In the genomic region with DNA sequence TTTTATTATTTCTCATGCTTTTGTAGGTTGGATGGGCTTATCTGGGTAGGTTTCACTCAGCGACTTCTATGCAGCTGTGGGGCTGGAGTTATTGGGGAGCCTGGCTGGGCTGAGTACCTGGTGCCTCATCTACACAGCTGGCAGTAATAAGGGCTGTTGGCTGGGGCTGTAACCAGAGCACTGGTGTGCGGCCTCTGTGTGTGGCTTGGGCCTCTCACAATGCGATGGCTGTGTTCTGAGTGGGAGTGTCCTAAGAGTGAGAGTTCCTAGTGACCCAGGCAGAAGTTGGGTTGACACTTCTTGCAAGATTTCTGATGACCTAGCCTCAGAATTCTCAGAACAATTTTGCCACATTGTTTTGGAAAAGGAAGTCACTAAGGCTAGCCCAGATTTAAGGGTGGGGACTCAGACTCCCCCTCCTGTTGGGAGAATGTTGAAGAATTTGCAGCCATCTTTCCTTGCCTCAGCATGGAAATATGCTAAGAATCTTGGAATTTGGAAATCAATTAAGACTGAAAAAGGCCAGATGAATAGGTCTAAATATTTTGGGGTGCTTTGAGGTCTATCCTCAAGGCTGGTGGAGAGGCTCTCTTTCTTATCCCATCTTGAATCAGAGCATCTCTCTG, we compare ENCODE assay signal across 20 cellular contexts.
A peak's percentile ranks its signal among the peaks of the same experiment; 100 is the strongest.
DNase-seq lines count a peak whose midpoint lies in the region; ATAC-seq and TF ChIP-seq lines count a peak whose summit lies in the region.
"Had no signal": no experiment of that assay in that cellular context is flagged by ENCODE, and none has a peak within 500 bp of the region (broad histone marks: within the 10 kb centered on the region; RNA-seq: fewer than 3 reads in every experiment).

No MANE protein-coding gene starts in this region.

- POLR2A ChIA-PET in WTC11 (lab: Charles Lee) = no interaction called here

- H3K27me3 ChIP-seq in gastroesophageal sphincter = no peaks in the 10 kb centered on the region
- H3K27me3 ChIP-seq: BLaER1 had no signal

- no peaks in the 10 kb centered on the region for H3K27me3 Mint-ChIP-seq in WTC11 (ENCODE audit: low read depth)
- H3K27me3 Mint-ChIP-seq in stimulated activated naive B cell treated with anti-CD40 and anti-IgM and Interleukin-4, amounts not matched to agents 10 μg/mL and 1 μg/mL and 100 μg/mL, for 72 hours = peaks cover 0 to 10% of the 10 kb centered on the region in 2 donors
- H3K27me3 Mint-ChIP-seq: CD4-positive, alpha-beta T cell had no signal

- H3K9me3 Mint-ChIP-seq in WTC11 = peaks cover 3% of the 10 kb centered on the region
- H3K9me3 Mint-ChIP-seq in stimulated activated naive B cell treated with anti-CD40 and anti-IgM and Interleukin-4, amounts not matched to agents 10 μg/mL and 1 μg/mL and 100 μg/mL, for 72 hours = peaks cover 0 to 2% of the 10 kb centered on the region in 2 donors
- H3K9me3 Mint-ChIP-seq: CD4-positive, alpha-beta T cell had no signal

- no peaks in the 10 kb centered on the region for H3K36me3 Mint-ChIP-seq in WTC11
- H3K36me3 Mint-ChIP-seq in stimulated activated naive B cell treated with anti-CD40 and anti-IgM and Interleukin-4, amounts not matched to agents 10 μg/mL and 1 μg/mL and 100 μg/mL, for 72 hours = no peaks in the 10 kb centered on the region

- H3K4me1 ChIP-seq in gastroesophageal sphincter = peaks cover 0 to 11% (median 0%) of the 10 kb centered on the region in 3 donors
- H3K4me1 ChIP-seq: BLaER1 had no signal

- 83 to 100% methylated on average over 1 of the region's 3 CpGs for WGBS in gastroesophageal sphincter (ENCODE audit: low coverage in 1 of 2), 2 donors

- TF ChIP-seq EP300 in gastroesophageal sphincter (IDR thresholded peaks at IDR 0.05) = no peak

- H3K27ac Mint-ChIP-seq in WTC11 = no peak overlapping the region
- H3K27ac Mint-ChIP-seq in stimulated activated naive B cell treated with anti-CD40 and anti-IgM and Interleukin-4, amounts not matched to agents 10 μg/mL and 1 μg/mL and 100 μg/mL, for 72 hours = no peak overlapping the region
- H3K27ac Mint-ChIP-seq: CD4-positive, alpha-beta T cell had no signal

- H3K4me3 Mint-ChIP-seq in WTC11 = no peak overlapping the region
- no peak overlapping the region for H3K4me3 Mint-ChIP-seq in stimulated activated naive B cell treated with anti-CD40 and anti-IgM and Interleukin-4, amounts not matched to agents 10 μg/mL and 1 μg/mL and 100 μg/mL, for 72 hours
- H3K4me3 Mint-ChIP-seq: CD4-positive, alpha-beta T cell had no signal

- H3K36me3 ChIP-seq in gastroesophageal sphincter = no peaks in the 10 kb centered on the region
- H3K36me3 ChIP-seq: BLaER1 had no signal

- no peak overlapping the region for H3K4me3 ChIP-seq in gastroesophageal sphincter
- H3K4me3 ChIP-seq: BLaER1, GM23248, SK-N-MC had no signal

- no peaks in the 10 kb centered on the region for H3K9me3 ChIP-seq in gastroesophageal sphincter
- H3K9me3 ChIP-seq: BLaER1 had no signal

- TF ChIP-seq CTCF in WTC11 (IDR thresholded peaks at IDR 0.05) (no peak), gastroesophageal sphincter (IDR thresholded peaks at IDR 0.05) (no peak)

- peak; percentile 32; the same call in 1 of the 2 replicates for ATAC-seq in WTC11
- peak; percentile 45 for ATAC-seq in gastroesophageal sphincter
- ATAC-seq in sciatic nerve = peak; percentile 63
- ATAC-seq in stimulated activated naive B cell treated with anti-CD40 and anti-IgM and Interleukin-4, amounts not matched to agents 10 μg/mL and 1 μg/mL and 100 μg/mL, for 72 hours (replicated peaks) = no peak
- no peak for ATAC-seq in GM18502 (IDR thresholded peaks at IDR 0.05; ENCODE audit: poor library complexity, unreplicated experiment)
- ATAC-seq in HG03520 (IDR thresholded peaks at IDR 0.05; ENCODE audit: unreplicated experiment) = no peak
- ATAC-seq: Panc1 had no signal

- peak overlapping the region in 2 of 4 donors; percentile 18 to 42 for H3K27ac ChIP-seq in gastroesophageal sphincter
- H3K27ac ChIP-seq: BLaER1, GM23248, RWPE1, SK-N-MC had no signal

- DNase-seq in WTC11 (ENCODE audit: low spot score) (no peak), sciatic nerve (ENCODE audit: low spot score) (no peak), hepatic stellate cell (ENCODE audit: low spot score) (no peak)
- no peak for DNase-seq in stimulated activated naive B cell treated with anti-CD40 and anti-IgM and Interleukin-4, amounts not matched to agents 10 μg/mL and 1 μg/mL and 100 μg/mL, for 72 hours
- DNase-seq: CD4-positive, alpha-beta T cell; GM23248; HCEC 1CT; KBM-7; MV-4-11; NCI-H1694; NCI-H446 treated with DMSO at 0.1 percent for 48 hours; NCI-H526 treated with DMSO at 0.1 percent for 48 hours; SIG-M5 had no signal

- H3K4me1 Mint-ChIP-seq in WTC11 = peaks cover 5% of the 10 kb centered on the region; the same call in 1 of the 2 replicates
- H3K4me1 Mint-ChIP-seq in stimulated activated naive B cell treated with anti-CD40 and anti-IgM and Interleukin-4, amounts not matched to agents 10 μg/mL and 1 μg/mL and 100 μg/mL, for 72 hours = peaks cover 0 to under 1% of the 10 kb centered on the region in 2 donors

- TF ChIP-seq POLR2A in gastroesophageal sphincter (IDR thresholded peaks at IDR 0.05) = no peak

- intact Hi-C loops in sciatic nerve (cut with DNase I) = no loop called here

- CTCF ChIA-PET in WTC11 (lab: Charles Lee) = no interaction called here

TF ChIP-seq in WTC11, 78 proteins besides CTCF, POLR2A, EP300 and RAD21 (continues in another document):
- TF ChIP-seq, protein P1, sequence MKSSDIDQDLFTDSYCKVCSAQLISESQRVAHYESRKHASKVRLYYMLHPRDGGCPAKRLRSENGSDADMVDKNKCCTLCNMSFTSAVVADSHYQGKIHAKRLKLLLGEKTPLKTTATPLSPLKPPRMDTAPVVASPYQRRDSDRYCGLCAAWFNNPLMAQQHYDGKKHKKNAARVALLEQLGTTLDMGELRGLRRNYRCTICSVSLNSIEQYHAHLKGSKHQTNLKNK (CRISPR knock-in tag; IDR thresholded peaks at IDR 0.05) = no peak
- TF ChIP-seq NFYB (CRISPR knock-in tag; conservative IDR thresholded peaks at IDR 0.05; ENCODE audit: low read depth) (no peak), USF1 (CRISPR knock-in tag; IDR thresholded peaks at IDR 0.05) (no peak), ELF4 (CRISPR knock-in tag; IDR thresholded peaks at IDR 0.05; ENCODE audit: low read depth) (no peak), ATF6 (CRISPR knock-in tag; IDR thresholded peaks at IDR 0.05) (no peak), NFATC4 (CRISPR knock-in tag; IDR thresholded peaks at IDR 0.05) (no peak), NFE2L1 (CRISPR knock-in tag; IDR thresholded peaks at IDR 0.05) (no peak), HMGA2 (CRISPR knock-in tag; IDR thresholded peaks at IDR 0.05) (no peak), MAX (CRISPR knock-in tag; IDR thresholded peaks at IDR 0.05) (no peak), SP1 (CRISPR knock-in tag; conservative IDR thresholded peaks at IDR 0.05) (no peak), RORB (CRISPR knock-in tag; IDR thresholded peaks at IDR 0.05) (no peak), ZNF219 (CRISPR knock-in tag; IDR thresholded peaks at IDR 0.05; ENCODE audit: borderline replicate concordance) (no peak), TEAD4 (CRISPR knock-in tag; IDR thresholded peaks at IDR 0.05) (no peak), TEAD1 (CRISPR knock-in tag; IDR thresholded peaks at IDR 0.05) (no peak), KAT7 (CRISPR knock-in tag; IDR thresholded peaks at IDR 0.05; ENCODE audit: borderline replicate concordance) (no peak)
- TF ChIP-seq, protein P2, sequence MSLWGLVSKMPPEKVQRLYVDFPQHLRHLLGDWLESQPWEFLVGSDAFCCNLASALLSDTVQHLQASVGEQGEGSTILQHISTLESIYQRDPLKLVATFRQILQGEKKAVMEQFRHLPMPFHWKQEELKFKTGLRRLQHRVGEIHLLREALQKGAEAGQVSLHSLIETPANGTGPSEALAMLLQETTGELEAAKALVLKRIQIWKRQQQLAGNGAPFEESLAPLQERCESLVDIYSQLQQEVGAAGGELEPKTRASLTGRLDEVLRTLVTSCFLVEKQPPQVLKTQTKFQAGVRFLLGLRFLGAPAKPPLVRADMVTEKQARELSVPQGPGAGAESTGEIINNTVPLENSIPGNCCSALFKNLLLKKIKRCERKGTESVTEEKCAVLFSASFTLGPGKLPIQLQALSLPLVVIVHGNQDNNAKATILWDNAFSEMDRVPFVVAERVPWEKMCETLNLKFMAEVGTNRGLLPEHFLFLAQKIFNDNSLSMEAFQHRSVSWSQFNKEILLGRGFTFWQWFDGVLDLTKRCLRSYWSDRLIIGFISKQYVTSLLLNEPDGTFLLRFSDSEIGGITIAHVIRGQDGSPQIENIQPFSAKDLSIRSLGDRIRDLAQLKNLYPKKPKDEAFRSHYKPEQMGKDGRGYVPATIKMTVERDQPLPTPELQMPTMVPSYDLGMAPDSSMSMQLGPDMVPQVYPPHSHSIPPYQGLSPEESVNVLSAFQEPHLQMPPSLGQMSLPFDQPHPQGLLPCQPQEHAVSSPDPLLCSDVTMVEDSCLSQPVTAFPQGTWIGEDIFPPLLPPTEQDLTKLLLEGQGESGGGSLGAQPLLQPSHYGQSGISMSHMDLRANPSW (CRISPR knock-in tag; conservative IDR thresholded peaks at IDR 0.05; ENCODE audit: low read depth) = no peak

Comparison
In these comparisons a context has a peak if more than half of its experiments do, and no peak if none do; other contexts are left out.
1. ATAC-seq: peak in WTC11 (single experiment), gastroesophageal sphincter (single experiment) and sciatic nerve (single experiment); none in stimulated activated naive B cell treated with anti-CD40 and anti-IgM and Interleukin-4, amounts not matched to agents 10 μg/mL and 1 μg/mL and 100 μg/mL, for 72 hours (0 of 2), GM18502 (single experiment) and HG03520 (single experiment).